ENCODE assay signal across 23 cellular contexts in genomic region chr7:92044148-92044547, GRCh38.
DNase-seq lines count a peak whose midpoint lies in the region; ATAC-seq and TF ChIP-seq lines count a peak whose summit lies in the region.
"Had no signal": no experiment of that assay in that cellular context is flagged by ENCODE, and none has a peak within 500 bp of the region (broad histone marks: within the 10 kb centered on the region; RNA-seq: fewer than 3 reads in every experiment).

No MANE protein-coding gene starts in this region.

- H3K27ac Mint-ChIP-seq in osteocyte (ENCODE audit: unreplicated experiment), result peak overlapping the region; percentile 52
- H3K27ac Mint-ChIP-seq in activated CD4-positive, alpha-beta T cell treated with anti-CD3 and anti-CD28 coated beads, Interleukin-2, amount 10 ng/mL, durations not matched to agents 7 days and 5 days, result no peak overlapping the region
- H3K27ac Mint-ChIP-seq: activated CD4-positive, alpha-beta memory T cell treated with anti-CD3 and anti-CD28 coated beads, Interleukin-2, amount 10 ng/mL, durations not matched to agents 7 days and 5 days; activated naive CD8-positive, alpha-beta T cell treated with anti-CD3 and anti-CD28 coated beads, Interleukin-2, amount 10 ng/mL, durations not matched to agents 7 days and 5 days; GM23338 had no signal

- no peak for TF ChIP-seq EP300 in tibial nerve (IDR thresholded peaks at IDR 0.05)

- no peak overlapping the region for H3K4me2 ChIP-seq in Karpas-422 (ENCODE audit: low read depth, low read length, poor library complexity, severe bottlenecking)
- H3K4me2 ChIP-seq: GM23338 had no signal

- WGBS in tibial nerve, 2 donors, result 41 to 58% methylated on average over 3 of the region's 3 CpGs

- no peaks in the 10 kb centered on the region for H3K9me2 ChIP-seq in Karpas-422 (replicated peaks; ENCODE audit: insufficient read depth, low read length)

- no peak for TF ChIP-seq POLR2A in tibial nerve (IDR thresholded peaks at IDR 0.05)

- intact Hi-C loops in left ventricle myocardium inferior (cut with micrococcal nuclease), result no loop called here

- ATAC-seq in HG03045 (IDR thresholded peaks at IDR 0.05; ENCODE audit: unreplicated experiment), result no peak
- ATAC-seq: activated CD4-positive, CD25-positive, alpha-beta regulatory T cell treated with anti-CD3 and anti-CD28 coated beads, Interleukin-2, amount 50 U/mL, for 24 hours; effector memory CD8-positive, alpha-beta T cell; GM23338; mucosa of descending colon had no signal

- no peak overlapping the region for H3K4me3 ChIP-seq in Karpas-422 (ENCODE audit: low read length)
- no peak overlapping the region for H3K4me3 ChIP-seq in left ventricle myocardium inferior
- no peak overlapping the region for H3K4me3 ChIP-seq in tibial nerve
- H3K4me3 ChIP-seq: GM23338, lung, mucosa of descending colon, testis had no signal

- H3K4me3 Mint-ChIP-seq in osteocyte (ENCODE audit: unreplicated experiment), result no peak overlapping the region
- no peak overlapping the region for H3K4me3 Mint-ChIP-seq in activated CD4-positive, alpha-beta T cell treated with anti-CD3 and anti-CD28 coated beads, Interleukin-2, amount 10 ng/mL, durations not matched to agents 7 days and 5 days
- H3K4me3 Mint-ChIP-seq: activated CD4-positive, alpha-beta memory T cell treated with anti-CD3 and anti-CD28 coated beads, Interleukin-2, amount 10 ng/mL, durations not matched to agents 7 days and 5 days; activated naive CD8-positive, alpha-beta T cell treated with anti-CD3 and anti-CD28 coated beads, Interleukin-2, amount 10 ng/mL, durations not matched to agents 7 days and 5 days; effector memory CD8-positive, alpha-beta T cell; GM23338 had no signal

- H3K79me2 ChIP-seq in Karpas-422 (ENCODE audit: low read length), result no peaks in the 10 kb centered on the region

- no peak overlapping the region for H3K9ac ChIP-seq in Karpas-422 (ENCODE audit: low read length)

- no peak for DNase-seq in Karpas-422
- no peak for DNase-seq in left ventricle myocardium inferior
- DNase-seq in osteocyte (ENCODE audit: extremely low spot score, unreplicated experiment), result no peak
- no peak for DNase-seq in tibial nerve (ENCODE audit: low spot score in 2 of 2)
- DNase-seq in NCI-H2196 treated with DMSO at 0.1 percent for 48 hours (lab: John Stamatoyannopoulos, UW; ENCODE audit: unreplicated experiment), result no peak
- no peak for DNase-seq in activated CD4-positive, alpha-beta T cell treated with anti-CD3 and anti-CD28 coated beads, Interleukin-2, amount 10 ng/mL, durations not matched to agents 7 days and 5 days
- DNase-seq: activated CD4-positive, alpha-beta memory T cell treated with anti-CD3 and anti-CD28 coated beads, Interleukin-2, amount 10 ng/mL, durations not matched to agents 7 days and 5 days; activated naive CD8-positive, alpha-beta T cell treated with anti-CD3 and anti-CD28 coated beads, Interleukin-2, amount 10 ng/mL, durations not matched to agents 7 days and 5 days; Calu3; effector memory CD8-positive, alpha-beta T cell; islet precursor cell; mucosa of descending colon; NCI-H2227 treated with DMSO at 0.1 percent for 48 hours; SIG-M5; stimulated activated CD4-positive, alpha-beta T cell treated with anti-CD3 and anti-CD28 coated beads, Interleukin-4, amount 100 ng/mL, for 24 hours; stimulated activated naive CD4-positive, alpha-beta T cell; testis had no signal

- H3K9me3 ChIP-seq in Karpas-422 (ENCODE audit: low read length) (no peaks in the 10 kb centered on the region), left ventricle myocardium inferior (replicated peaks) (no peaks in the 10 kb centered on the region), tibial nerve (no peaks in the 10 kb centered on the region)
- H3K9me3 ChIP-seq: mucosa of descending colon, testis had no signal

- H3K4me1 Mint-ChIP-seq in osteocyte (ENCODE audit: unreplicated experiment), result no peaks in the 10 kb centered on the region
- no peaks in the 10 kb centered on the region for H3K4me1 Mint-ChIP-seq in activated CD4-positive, alpha-beta T cell treated with anti-CD3 and anti-CD28 coated beads, Interleukin-2, amount 10 ng/mL, durations not matched to agents 7 days and 5 days
- H3K4me1 Mint-ChIP-seq: activated CD4-positive, alpha-beta memory T cell treated with anti-CD3 and anti-CD28 coated beads, Interleukin-2, amount 10 ng/mL, durations not matched to agents 7 days and 5 days; activated naive CD8-positive, alpha-beta T cell treated with anti-CD3 and anti-CD28 coated beads, Interleukin-2, amount 10 ng/mL, durations not matched to agents 7 days and 5 days; GM23338 had no signal

- H2AFZ ChIP-seq in Karpas-422 (ENCODE audit: low read length), result no peak overlapping the region
- H2AFZ ChIP-seq: GM23338 had no signal

- H3K27me3 ChIP-seq in Karpas-422 (ENCODE audit: low read length) (no peaks in the 10 kb centered on the region), left ventricle myocardium inferior (ENCODE audit: low read depth) (no peaks in the 10 kb centered on the region), tibial nerve (no peaks in the 10 kb centered on the region)
- H3K27me3 ChIP-seq: testis had no signal

- H3K9me3 Mint-ChIP-seq in osteocyte (ENCODE audit: unreplicated experiment), result no peaks in the 10 kb centered on the region
- H3K9me3 Mint-ChIP-seq in activated CD4-positive, alpha-beta T cell treated with anti-CD3 and anti-CD28 coated beads, Interleukin-2, amount 10 ng/mL, durations not matched to agents 7 days and 5 days, result no peaks in the 10 kb centered on the region
- H3K9me3 Mint-ChIP-seq: activated CD4-positive, alpha-beta memory T cell treated with anti-CD3 and anti-CD28 coated beads, Interleukin-2, amount 10 ng/mL, durations not matched to agents 7 days and 5 days; activated naive CD8-positive, alpha-beta T cell treated with anti-CD3 and anti-CD28 coated beads, Interleukin-2, amount 10 ng/mL, durations not matched to agents 7 days and 5 days; effector memory CD8-positive, alpha-beta T cell; GM23338 had no signal

- POLR2A ChIA-PET in activated CD4-positive, alpha-beta T cell treated with anti-CD3 and anti-CD28 coated beads, Interleukin-2, amount 10 ng/mL, durations not matched to agents 7 days and 5 days (lab: Charles Lee), result no interaction called here

- H4K20me1 ChIP-seq in Karpas-422 (ENCODE audit: insufficient read depth, low read depth, low read length), result no peaks in the 10 kb centered on the region

- CTCF ChIA-PET in activated CD4-positive, alpha-beta T cell treated with anti-CD3 and anti-CD28 coated beads, Interleukin-2, amount 10 ng/mL, durations not matched to agents 7 days and 5 days (lab: Charles Lee), result interaction anchor here (1.7 kb wide), 1 partner anchor 14 kb away, joined by 4 read pairs; no protein-coding TSS in a partner anchor

- peaks cover 12% of the 10 kb centered on the region for H3K4me1 ChIP-seq in Karpas-422 (ENCODE audit: low read length)
- H3K4me1 ChIP-seq in left ventricle myocardium inferior, result peaks cover 27% of the 10 kb centered on the region
- H3K4me1 ChIP-seq in tibial nerve, result no peaks in the 10 kb centered on the region

- no peak for TF ChIP-seq CTCF in 22Rv1 (IDR thresholded peaks at IDR 0.05)
- no peak for TF ChIP-seq CTCF in left ventricle myocardium inferior (IDR thresholded peaks at IDR 0.05; ENCODE audit: borderline replicate concordance)
- no peak for TF ChIP-seq CTCF in osteocyte (IDR thresholded peaks at IDR 0.05)
- no peak for TF ChIP-seq CTCF in tibial nerve (IDR thresholded peaks at IDR 0.05)

- H3K36me3 ChIP-seq in Karpas-422 (ENCODE audit: insufficient read depth, low read length) (peaks cover 33% of the 10 kb centered on the region; the same call in 1 of the 2 replicates), left ventricle myocardium inferior (peaks cover 71% of the 10 kb centered on the region), tibial nerve (peaks cover 0 to 66% (median 0%) of the 10 kb centered on the region in 3 donors)

- peaks cover 35% of the 10 kb centered on the region for H3K36me3 Mint-ChIP-seq in osteocyte (ENCODE audit: unreplicated experiment)
- H3K36me3 Mint-ChIP-seq in activated CD4-positive, alpha-beta T cell treated with anti-CD3 and anti-CD28 coated beads, Interleukin-2, amount 10 ng/mL, durations not matched to agents 7 days and 5 days (ENCODE audit: low read depth), result peaks cover 28% of the 10 kb centered on the region

- no peaks in the 10 kb centered on the region for H3K27me3 Mint-ChIP-seq in osteocyte (ENCODE audit: unreplicated experiment)
- no peaks in the 10 kb centered on the region for H3K27me3 Mint-ChIP-seq in activated CD4-positive, alpha-beta T cell treated with anti-CD3 and anti-CD28 coated beads, Interleukin-2, amount 10 ng/mL, durations not matched to agents 7 days and 5 days
- H3K27me3 Mint-ChIP-seq: activated CD4-positive, alpha-beta memory T cell treated with anti-CD3 and anti-CD28 coated beads, Interleukin-2, amount 10 ng/mL, durations not matched to agents 7 days and 5 days; activated naive CD8-positive, alpha-beta T cell treated with anti-CD3 and anti-CD28 coated beads, Interleukin-2, amount 10 ng/mL, durations not matched to agents 7 days and 5 days; effector memory CD8-positive, alpha-beta T cell had no signal

- peak overlapping the region; percentile 97 for H3K27ac ChIP-seq in 22Rv1
- peak overlapping the region; percentile 64 for H3K27ac ChIP-seq in Karpas-422 (ENCODE audit: low read length)
- H3K27ac ChIP-seq in left ventricle myocardium inferior (replicated peaks), result peak overlapping the region; percentile 82
- peak overlapping the region in 2 of 4 donors; percentile 5 to 38 for H3K27ac ChIP-seq in tibial nerve
- H3K27ac ChIP-seq: C4-2B had no signal
